In genomic region chr1:157201767-157202166, GRCh38 we compare ENCODE assay signal across 20 cellular contexts.
"Had no signal": no experiment of that assay in that cellular context is flagged by ENCODE, and none has a peak within 500 bp of the region (broad histone marks: within the 10 kb centered on the region; RNA-seq: fewer than 3 reads in every experiment).

No MANE protein-coding gene starts in this region.

- DNase-seq: activated CD4-positive, alpha-beta T cell treated with anti-CD3 and anti-CD28 coated beads for 4 hours; activated CD8-positive, alpha-beta memory T cell treated with anti-CD3 and anti-CD28 coated beads, Interleukin-2, amount 50 U/mL, for 4 hours; activated CD8-positive, alpha-beta T cell treated with anti-CD3 and anti-CD28 coated beads for 36 hours; activated effector memory CD4-positive, alpha-beta T cell treated with anti-CD3 and anti-CD28 coated beads, Interleukin-2, amount 50 U/mL, for 16 hours; activated naive CD8-positive, alpha-beta T cell treated with anti-CD3 and anti-CD28 coated beads for 36 hours; activated T-cell treated with anti-CD3 and anti-CD28 coated beads, Interleukin-2, amount 50 U/mL, for 48 hours; amygdala; central memory CD4-positive, alpha-beta T cell; colonic mucosa; psoas muscle; right lobe of liver; T-helper 17 cell; trophoblast cell had no signal

- H3K36me3 ChIP-seq: colonic mucosa, right lobe of liver, suprapubic skin had no signal

- H3K27ac ChIP-seq: colonic mucosa, psoas muscle, right lobe of liver, suprapubic skin had no signal

- H3K4me1 Mint-ChIP-seq: activated naive CD8-positive, alpha-beta T cell treated with anti-CD3 and anti-CD28 coated beads for 36 hours; brain; T-helper 17 cell had no signal

- H3K9me3 Mint-ChIP-seq: activated CD8-positive, alpha-beta T cell treated with anti-CD3 and anti-CD28 coated beads for 36 hours; activated naive CD8-positive, alpha-beta T cell treated with anti-CD3 and anti-CD28 coated beads for 36 hours; brain; mesothelial cell of epicardium; stimulated activated naive CD8-positive, alpha-beta T cell treated with anti-CD3 and anti-CD28 coated beads, Interleukin-15, Interleukin-2, amounts not matched to agents 100 ng/mL and 50 ng/mL, for 24 hours; WTC11 had no signal

- ATAC-seq: activated CD8-positive, alpha-beta T cell treated with anti-CD3 and anti-CD28 coated beads for 36 hours; esophagus mucosa; psoas muscle; right lobe of liver; T-helper 17 cell; WTC11 had no signal

- H3K4me3 Mint-ChIP-seq: activated CD8-positive, alpha-beta T cell treated with anti-CD3 and anti-CD28 coated beads for 36 hours; activated naive CD8-positive, alpha-beta T cell treated with anti-CD3 and anti-CD28 coated beads for 36 hours; brain; mesothelial cell of epicardium; stimulated activated naive CD8-positive, alpha-beta T cell treated with anti-CD3 and anti-CD28 coated beads, Interleukin-15, Interleukin-2, amounts not matched to agents 100 ng/mL and 50 ng/mL, for 24 hours; T-helper 17 cell; WTC11 had no signal

- H3K27me3 ChIP-seq: colonic mucosa, right lobe of liver had no signal

- H3K4me3 ChIP-seq: colonic mucosa, psoas muscle, right lobe of liver, smooth muscle cell, suprapubic skin had no signal

- H3K9me3 ChIP-seq: colonic mucosa, psoas muscle, right lobe of liver, suprapubic skin had no signal

- H3K27ac Mint-ChIP-seq: activated CD8-positive, alpha-beta T cell treated with anti-CD3 and anti-CD28 coated beads for 36 hours; activated naive CD8-positive, alpha-beta T cell treated with anti-CD3 and anti-CD28 coated beads for 36 hours; brain; mesothelial cell of epicardium; stimulated activated naive CD8-positive, alpha-beta T cell treated with anti-CD3 and anti-CD28 coated beads, Interleukin-15, Interleukin-2, amounts not matched to agents 100 ng/mL and 50 ng/mL, for 24 hours; T-helper 17 cell; WTC11 had no signal

- H3K36me3 Mint-ChIP-seq: activated naive CD8-positive, alpha-beta T cell treated with anti-CD3 and anti-CD28 coated beads for 36 hours; brain; mesothelial cell of epicardium; WTC11 had no signal

- H3K4me1 ChIP-seq: colonic mucosa, psoas muscle, right lobe of liver, suprapubic skin had no signal
